8 cellular contexts compared by ENCODE assay signal in the genomic region with DNA sequence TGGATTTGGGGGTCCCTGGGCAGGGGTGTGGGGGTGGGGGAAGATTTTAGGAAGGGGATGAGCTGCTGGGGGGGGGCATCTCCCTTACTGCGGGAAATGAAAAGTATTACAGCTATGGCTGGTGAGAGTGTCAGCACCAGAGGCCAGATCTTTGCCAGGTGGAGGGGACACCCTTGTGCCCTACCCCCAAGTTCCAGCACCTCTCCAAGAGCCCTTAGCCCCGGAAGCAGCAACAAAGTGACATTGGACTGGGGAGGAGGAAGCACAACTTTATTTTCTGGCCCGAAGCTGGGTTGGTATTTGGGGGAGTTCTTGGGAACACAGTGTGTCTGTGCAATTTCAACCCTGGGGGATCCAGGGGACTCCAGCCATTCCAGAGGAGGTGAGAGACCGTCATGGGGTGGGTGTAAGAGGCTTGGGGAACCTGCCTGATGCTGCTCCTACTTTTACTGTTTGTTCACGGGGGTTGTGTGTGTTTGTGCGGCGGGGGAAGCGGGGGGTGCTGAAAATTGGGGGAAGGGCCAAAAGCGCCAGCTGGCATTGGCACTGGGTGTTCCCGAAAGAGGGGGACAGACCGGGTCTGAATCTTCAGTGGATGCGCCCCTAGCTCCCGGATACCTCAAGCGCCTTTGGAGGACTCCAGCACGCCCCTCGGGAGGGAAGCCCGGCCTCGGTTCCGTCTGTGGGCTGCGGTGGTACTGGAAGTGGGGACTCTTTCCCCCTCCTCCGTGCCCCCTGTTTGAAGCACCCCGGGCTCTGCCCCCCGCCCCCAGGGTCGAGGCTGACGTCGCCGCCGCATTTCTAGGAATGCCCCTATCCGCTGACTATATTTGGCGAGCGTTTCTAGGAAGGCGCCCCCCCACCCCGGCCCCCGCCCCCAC.
DNase-seq lines count a peak whose midpoint lies in the region; ATAC-seq and TF ChIP-seq lines count a peak whose summit lies in the region.

No MANE protein-coding gene starts in this region.

- H3K9me3 Mint-ChIP-seq in endothelial cell (ENCODE audit: unreplicated experiment): no peaks in the 10 kb centered on the region
- H3K9me3 Mint-ChIP-seq in natural killer cell treated with Interleukin-12 subunit alpha and Interleukin-12 subunit beta and Interleukin-15 and Interleukin-18, amount 100 ng/mL, for 72 hours: no peaks in the 10 kb centered on the region

- no peaks in the 10 kb centered on the region for H3K36me3 Mint-ChIP-seq in endothelial cell (ENCODE audit: low read depth, unreplicated experiment)
- no peaks in the 10 kb centered on the region for H3K36me3 Mint-ChIP-seq in natural killer cell treated with Interleukin-12 subunit alpha and Interleukin-12 subunit beta and Interleukin-15 and Interleukin-18, amount 100 ng/mL, for 72 hours

- TF ChIP-seq CTCF in AG10803 (conservative IDR thresholded peaks at IDR 0.05; ENCODE audit: low read length) (no peak), endothelial cell (IDR thresholded peaks at IDR 0.05; ENCODE audit: unreplicated experiment) (no peak)

- ATAC-seq in GM21447 (IDR thresholded peaks at IDR 0.05; ENCODE audit: unreplicated experiment): peak; percentile 23
- ATAC-seq in natural killer cell treated with Interleukin-12 subunit alpha and Interleukin-12 subunit beta and Interleukin-15 and Interleukin-18, amount 100 ng/mL, for 72 hours: no peak
- ATAC-seq in GM19035 (IDR thresholded peaks at IDR 0.05; ENCODE audit: unreplicated experiment): no peak

- DNase-seq in AG10803 (ENCODE audit: low read depth) (peak; percentile 39), SW480 (ENCODE audit: low spot score) (peak; percentile 43), endothelial cell (ENCODE audit: low spot score) (no peak), NCI-H524 treated with DMSO at 0.1 percent for 48 hours (lab: John Stamatoyannopoulos, UW) (no peak), MV-4-11 (lab: John Stamatoyannopoulos, UW) (no peak)
- no peak for DNase-seq in natural killer cell treated with Interleukin-12 subunit alpha and Interleukin-12 subunit beta and Interleukin-15 and Interleukin-18, amount 100 ng/mL, for 72 hours (ENCODE audit: low spot score)

- no peak overlapping the region for H3K27ac Mint-ChIP-seq in endothelial cell (ENCODE audit: unreplicated experiment)
- H3K27ac Mint-ChIP-seq in natural killer cell treated with Interleukin-12 subunit alpha and Interleukin-12 subunit beta and Interleukin-15 and Interleukin-18, amount 100 ng/mL, for 72 hours: no peak overlapping the region

- H3K4me1 Mint-ChIP-seq in endothelial cell (ENCODE audit: unreplicated experiment): peaks cover 7% of the 10 kb centered on the region
- peaks cover 7 to 10% of the 10 kb centered on the region in 2 donors for H3K4me1 Mint-ChIP-seq in natural killer cell treated with Interleukin-12 subunit alpha and Interleukin-12 subunit beta and Interleukin-15 and Interleukin-18, amount 100 ng/mL, for 72 hours (ENCODE audit: low read depth in 2 of 2)

- peak overlapping the region; percentile 88 for H3K4me3 Mint-ChIP-seq in endothelial cell (ENCODE audit: unreplicated experiment)
- H3K4me3 Mint-ChIP-seq in natural killer cell treated with Interleukin-12 subunit alpha and Interleukin-12 subunit beta and Interleukin-15 and Interleukin-18, amount 100 ng/mL, for 72 hours: peak overlapping the region; percentile 83

- peaks cover 11% of the 10 kb centered on the region for H3K27me3 Mint-ChIP-seq in endothelial cell (ENCODE audit: unreplicated experiment)
- peaks cover 21 to 23% of the 10 kb centered on the region in 2 donors for H3K27me3 Mint-ChIP-seq in natural killer cell treated with Interleukin-12 subunit alpha and Interleukin-12 subunit beta and Interleukin-15 and Interleukin-18, amount 100 ng/mL, for 72 hours

- peak overlapping the region; percentile 76 for H3K4me3 ChIP-seq in AG10803 (ENCODE audit: low read length)

Comparison
In these comparisons a context has a peak if more than half of its experiments do, and no peak if none do; other contexts are left out.
1. DNase-seq: peak in AG10803 (single experiment) and SW480 (single experiment); none in endothelial cell (single experiment), natural killer cell treated with Interleukin-12 subunit alpha and Interleukin-12 subunit beta and Interleukin-15 and Interleukin-18, amount 100 ng/mL, for 72 hours (single experiment), NCI-H524 treated with DMSO at 0.1 percent for 48 hours (single experiment) and MV-4-11 (single experiment).